Comparison of ENCODE assay signal across 26 cellular contexts in the genomic region with DNA sequence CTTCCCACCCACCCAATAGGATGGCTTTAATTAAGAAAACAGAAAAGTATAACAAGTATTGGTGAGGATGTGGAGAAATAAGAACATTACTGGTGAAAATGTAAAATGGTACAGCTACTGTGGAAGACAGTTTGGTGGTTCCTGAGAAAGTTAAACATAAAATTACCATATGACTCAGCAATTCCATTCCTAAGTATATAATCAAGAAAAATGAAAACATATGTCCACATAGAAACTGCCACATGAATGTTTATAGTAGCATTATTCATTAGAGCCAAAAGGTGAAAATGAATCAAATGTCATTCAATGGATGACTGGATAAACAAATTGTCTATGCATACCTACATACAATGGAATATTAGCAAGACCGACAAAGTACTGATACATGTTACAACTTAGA. TPM values are rescaled to one million over a fixed set of nuclear protein-coding genes. Genes with fewer than 3 reads are reported as not detected.
DNase-seq lines count a peak whose midpoint lies in the region; TF ChIP-seq lines count a peak whose summit lies in the region.
"Had no signal": no experiment of that assay in that cellular context is flagged by ENCODE, and none has a peak within 500 bp of the region (broad histone marks: within the 10 kb centered on the region; RNA-seq: fewer than 3 reads in every experiment).

No MANE protein-coding gene starts in this region.

- peaks cover 0 to 2% (median 0%) of the 10 kb centered on the region in 7 donors for H3K9me3 Mint-ChIP-seq in CD14-positive monocyte
- H3K9me3 Mint-ChIP-seq: activated T-helper 1 cell treated with anti-CD3 and anti-CD28 coated beads, Interleukin-12 subunit alpha, Interleukin-12 subunit beta, Interleukin-2, Interleukin-4 antibody, amounts not matched to agents 30 ng/mL and 10 ng/mL and 1 ng/mL, durations not matched to agents 14 hours and 24 hours and 36 hours; stimulated activated memory B cell treated with anti-CD40 and anti-IgM and Interleukin-4, amounts not matched to agents 10 μg/mL and 1 μg/mL and 100 μg/mL, for 72 hours; T-helper 1 cell treated with Interleukin-12 subunit alpha and Interleukin-12 subunit beta and Interleukin-4 antibody, amounts not matched to agents 30 μg/mL and 1 μg/mL, for 36 hours; type B pancreatic cell had no signal

- DNase-seq in EH (ENCODE audit: low read depth), result peak; percentile 72
- DNase-seq in M059J (ENCODE audit: low read depth), result peak; percentile 13
- peak; percentile 42 for DNase-seq in dedifferentiated amniotic fluid mesenchymal stem cell (ENCODE audit: extremely low spot score)
- DNase-seq in iris pigment epithelial cell (ENCODE audit: low read depth), result peak; percentile 82
- DNase-seq in DMS153 (lab: John Stamatoyannopoulos, UW), result no peak
- DNase-seq in SK-N-DZ (ENCODE audit: low spot score), result no peak
- DNase-seq in NCI-H1092 (lab: John Stamatoyannopoulos, UW), result no peak
- DNase-seq in CD14-positive monocyte (ENCODE audit: low spot score), result no peak
- DNase-seq: activated CD4-positive, alpha-beta T cell treated with anti-CD3 and anti-CD28 coated beads, Interleukin-2, amount 50 U/mL, for 48 hours; activated naive CD4-positive, alpha-beta T cell treated with anti-CD3 and anti-CD28 coated beads, Interleukin-2, amount 50 U/mL, for 16 hours; heart right ventricle; left cardiac atrium; mammary epithelial cell; NCI-H1105 treated with DMSO at 0.1 percent for 48 hours; NCI-H2081 treated with DMSO at 0.1 percent for 48 hours; NCI-H226; NCI-H748 treated with DMSO at 0.1 percent for 48 hours; posterior cingulate gyrus; SJCRH30; stimulated activated CD4-positive, alpha-beta T cell treated with anti-CD3 and anti-CD28 coated beads, Interleukin-4, amount 100 ng/mL, for 4 hours; substantia nigra had no signal

- H3K4me1 Mint-ChIP-seq in CD14-positive monocyte, result peaks cover 2% of the 10 kb centered on the region
- H3K4me1 Mint-ChIP-seq: stimulated activated memory B cell treated with anti-CD40 and anti-IgM and Interleukin-4, amounts not matched to agents 10 μg/mL and 1 μg/mL and 100 μg/mL, for 72 hours had no signal

- no peaks in the 10 kb centered on the region for H3K36me3 Mint-ChIP-seq in CD14-positive monocyte
- H3K36me3 Mint-ChIP-seq: stimulated activated memory B cell treated with anti-CD40 and anti-IgM and Interleukin-4, amounts not matched to agents 10 μg/mL and 1 μg/mL and 100 μg/mL, for 72 hours had no signal

- peaks cover 0 to 6% (median 0%) of the 10 kb centered on the region in 3 donors for H3K27me3 Mint-ChIP-seq in CD14-positive monocyte (ENCODE audit: low read depth in 3 of 3)
- H3K27me3 Mint-ChIP-seq: type B pancreatic cell had no signal

- H3K4me3 Mint-ChIP-seq in CD14-positive monocyte, result no peak overlapping the region
- H3K4me3 Mint-ChIP-seq: activated T-helper 1 cell treated with anti-CD3 and anti-CD28 coated beads, Interleukin-12 subunit alpha, Interleukin-12 subunit beta, Interleukin-2, Interleukin-4 antibody, amounts not matched to agents 30 ng/mL and 10 ng/mL and 1 ng/mL, durations not matched to agents 14 hours and 24 hours and 36 hours; neural progenitor cell; stimulated activated memory B cell treated with anti-CD40 and anti-IgM and Interleukin-4, amounts not matched to agents 10 μg/mL and 1 μg/mL and 100 μg/mL, for 72 hours; T-helper 1 cell treated with Interleukin-12 subunit alpha and Interleukin-12 subunit beta and Interleukin-4 antibody, amounts not matched to agents 30 μg/mL and 1 μg/mL, for 36 hours; type B pancreatic cell had no signal

- no peak overlapping the region for H3K27ac Mint-ChIP-seq in CD14-positive monocyte
- H3K27ac Mint-ChIP-seq: activated T-helper 1 cell treated with anti-CD3 and anti-CD28 coated beads, Interleukin-12 subunit alpha, Interleukin-12 subunit beta, Interleukin-2, Interleukin-4 antibody, amounts not matched to agents 30 ng/mL and 10 ng/mL and 1 ng/mL, durations not matched to agents 14 hours and 24 hours and 36 hours; neural progenitor cell; stimulated activated memory B cell treated with anti-CD40 and anti-IgM and Interleukin-4, amounts not matched to agents 10 μg/mL and 1 μg/mL and 100 μg/mL, for 72 hours; T-helper 1 cell treated with Interleukin-12 subunit alpha and Interleukin-12 subunit beta and Interleukin-4 antibody, amounts not matched to agents 30 μg/mL and 1 μg/mL, for 36 hours; type B pancreatic cell had no signal

- TF ChIP-seq CTCF in CD14-positive monocyte (IDR thresholded peaks at IDR 0.05), result no peak

- intact Hi-C loops in CD14-positive monocyte (cut with micrococcal nuclease), result loop anchor here in 1 of 2 donors (5.0 kb wide), 1 partner anchor 355 kb away; no protein-coding TSS in a partner anchor

RNA-seq across cellular contexts. Expression of gene DZIP1, which starts 16.9 kb away (rescaled TPM):
- total RNA-seq in M059J (2014; rRNA removed; shearing (Covaris generic)), result 17.0 and 24.3 TPM in 2 replicates
- polyA plus RNA-seq in SK-N-DZ (2014; cell fraction: cytosol; rRNA removed), result 25.5 and 27.2 TPM in 2 replicates
- polyA plus RNA-seq in SK-N-DZ (2014; cell fraction: nucleus; rRNA removed), result 47.6 and 48.7 TPM in 2 replicates
- not detected for polyA plus RNA-seq in CD14-positive monocyte

RNA-seq across cellular contexts. Expression of gene DNAJC3, which starts 49.3 kb away (rescaled TPM):
- total RNA-seq in M059J (2014; rRNA removed; shearing (Covaris generic)), result 25.2 and 33.3 TPM in 2 replicates
- 7.1 and 9.2 TPM in 2 replicates for polyA plus RNA-seq in SK-N-DZ (2014; cell fraction: cytosol; rRNA removed)
- polyA plus RNA-seq in SK-N-DZ (2014; cell fraction: nucleus; rRNA removed), result 3.3 and 4.7 TPM in 2 replicates
- 10 to 100 TPM; 22.3 to 27.6 TPM for polyA plus RNA-seq in CD14-positive monocyte

Comparison
In these comparisons a context has a peak if more than half of its experiments do, and no peak if none do; other contexts are left out.
1. DNase-seq: peak in EH (single experiment), M059J (single experiment), dedifferentiated amniotic fluid mesenchymal stem cell (single experiment) and iris pigment epithelial cell (single experiment); none in DMS153 (single experiment), SK-N-DZ (single experiment), NCI-H1092 (single experiment) and CD14-positive monocyte (single experiment).